13 cellular contexts compared by ENCODE assay signal in the genomic region with DNA sequence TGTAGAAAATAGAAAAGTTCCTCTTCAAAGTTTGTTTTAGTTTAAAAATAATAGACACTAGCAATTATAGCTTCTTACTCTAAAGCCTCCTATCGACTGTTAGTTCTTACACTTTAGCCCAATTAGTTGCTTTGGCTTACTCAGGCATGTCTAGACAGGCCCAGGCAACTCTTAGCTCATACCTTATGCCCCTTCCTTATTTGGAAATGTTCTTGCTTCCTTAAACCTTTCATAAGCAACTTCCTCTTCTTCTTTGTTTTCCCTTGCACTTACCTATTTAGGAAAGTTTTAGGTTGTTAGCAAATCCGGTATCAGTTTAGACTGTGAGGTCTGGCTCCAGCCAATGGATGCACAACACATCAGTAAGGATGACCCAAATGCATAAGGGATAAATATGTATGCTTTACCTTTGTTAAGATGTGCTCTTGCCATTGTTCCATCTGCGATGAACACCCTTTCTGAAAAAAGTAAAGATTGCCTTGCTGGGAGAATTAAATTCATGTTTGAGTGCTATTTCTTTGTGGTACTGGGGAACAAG.
DNase-seq lines count a peak whose midpoint lies in the region; ATAC-seq and TF ChIP-seq lines count a peak whose summit lies in the region.
"Had no signal": no experiment of that assay in that cellular context is flagged by ENCODE, and none has a peak within 500 bp of the region (broad histone marks: within the 10 kb centered on the region; RNA-seq: fewer than 3 reads in every experiment).

No MANE protein-coding gene starts in this region.

- H3K36me3 Mint-ChIP-seq in T-helper 2 cell treated with Interferon-gamma antibody and Interleukin-4, amounts not matched to agents 5 μg/mL and 100 μg/mL, for 36 hours (ENCODE audit: low read depth) = no peaks in the 10 kb centered on the region

- peak overlapping the region; percentile 63; the same call in 1 of the 2 replicates for H2BK20ac ChIP-seq in IMR-90 (ENCODE audit: low read depth, low read length)

- H2BK5ac ChIP-seq in IMR-90 (ENCODE audit: low read depth, low read length, poor library complexity, severe bottlenecking) = peak overlapping the region; percentile 19

- no peak for TF ChIP-seq RAD21 in IMR-90 (IDR thresholded peaks at IDR 0.05; ENCODE audit: low read length)

- H3K27me3 Mint-ChIP-seq in T-helper 2 cell treated with Interferon-gamma antibody and Interleukin-4, amounts not matched to agents 5 μg/mL and 100 μg/mL, for 36 hours (ENCODE audit: low read depth) = no peaks in the 10 kb centered on the region

- no peak overlapping the region for H4K91ac ChIP-seq in IMR-90 (ENCODE audit: insufficient read depth, low read depth, low read length)

- no peak overlapping the region for H3K56ac ChIP-seq in IMR-90 (ENCODE audit: extremely low read depth, insufficient read depth, low read length)

- TF ChIP-seq POLR2A in IMR-90 (IDR thresholded peaks at IDR 0.05; ENCODE audit: low read depth, low read length) = no peak

- no peak overlapping the region for H3K18ac ChIP-seq in IMR-90 (ENCODE audit: low read depth, low read length)

- dilution Hi-C loops in IMR-90 (cut with HindIII; ENCODE audit: low sequenced_read_pairs, unreplicated experiment) = no loop called here

- no peak overlapping the region for H3K4me2 ChIP-seq in IMR-90 (ENCODE audit: low read depth, low read length)

- H3K9me3 ChIP-seq in IMR-90 (ENCODE audit: control insufficient read depth, insufficient read depth, low read length) = peaks cover 2% of the 10 kb centered on the region; the same call in 1 of the 2 replicates
- H3K9me3 ChIP-seq: prostate gland had no signal

- H3K27ac ChIP-seq in 22Rv1 (peak overlapping the region; percentile 11; the same call in 1 of the 2 replicates), IMR-90 (ENCODE audit: insufficient read depth, low read length) (no peak overlapping the region), epithelial cell of prostate (peak overlapping the region; percentile 4)
- H3K27ac ChIP-seq: prostate gland had no signal

- 80% methylated on average over 1 of the region's 3 CpGs; no CpG with 5 or more reads in 1 of the 2 experiments for WGBS in IMR-90 (ENCODE audit: extremely low coverage in 2 of 2, insufficient read length in 1 of 2), 2 experiments

- no peaks in the 10 kb centered on the region for H3K9me1 ChIP-seq in IMR-90 (ENCODE audit: insufficient read depth, low read length)

- H4K20me1 ChIP-seq in IMR-90 (ENCODE audit: insufficient read depth, low read length) = no peaks in the 10 kb centered on the region

- no peaks in the 10 kb centered on the region for H3K27me3 ChIP-seq in IMR-90 (ENCODE audit: control insufficient read depth, insufficient read depth, low read length)

- H3K23ac ChIP-seq in IMR-90 (ENCODE audit: low read depth, low read length) = no peak overlapping the region

- H3K4ac ChIP-seq in IMR-90 (ENCODE audit: low read depth, low read length) = 0 out of 2 replicates have a peak overlapping the region, but pooled peaks have one; percentile 42

- peaks cover 33% of the 10 kb centered on the region for H3K9me3 Mint-ChIP-seq in T-helper 2 cell treated with Interferon-gamma antibody and Interleukin-4, amounts not matched to agents 5 μg/mL and 100 μg/mL, for 36 hours

- H3K27ac Mint-ChIP-seq in T-helper 2 cell treated with Interferon-gamma antibody and Interleukin-4, amounts not matched to agents 5 μg/mL and 100 μg/mL, for 36 hours = no peak overlapping the region

- no peak overlapping the region for H3K9ac ChIP-seq in IMR-90 (ENCODE audit: low read depth, low read length)

- peak overlapping the region; percentile 11 to 49; a peak in 1 of 4 replicates for H4K8ac ChIP-seq in IMR-90 (ENCODE audit: low read depth in 2 of 2, low read length in 2 of 2)

- H2AK9ac ChIP-seq in IMR-90 (replicated peaks; ENCODE audit: low read depth, low read length, poor library complexity) = no peak overlapping the region

- no peaks in the 10 kb centered on the region for H3K79me1 ChIP-seq in IMR-90 (ENCODE audit: low read depth in 1 of 2, low read length in 2 of 2)

- POLR2A ChIA-PET in IMR-90 (lab: Charles Lee; ENCODE audit: unreplicated experiment) = no interaction called here

- H2AFZ ChIP-seq in IMR-90 (replicated peaks; ENCODE audit: low read length, poor library complexity) = no peak overlapping the region

- H4K5ac ChIP-seq in IMR-90 (ENCODE audit: low read depth, low read length) = no peak overlapping the region

- DNase-seq in IMR-90 = peak; percentile 29
- peak; percentile 71 for DNase-seq in SKM-1 (lab: John Stamatoyannopoulos, UW; ENCODE audit: unreplicated experiment)
- DNase-seq in epithelial cell of prostate (ENCODE audit: low read depth, low spot score) = peak; percentile 31
- DNase-seq in COR-L47 (lab: John Stamatoyannopoulos, UW) = no peak
- DNase-seq in occipital lobe (lab: John Stamatoyannopoulos, UW) = no peak
- DNase-seq in T-helper 2 cell treated with Interferon-gamma antibody and Interleukin-4, amounts not matched to agents 5 μg/mL and 100 μg/mL, for 36 hours (ENCODE audit: low spot score) = no peak
- DNase-seq: activated CD4-positive, alpha-beta T cell treated with anti-CD3 and anti-CD28 coated beads for 48 hours; DMS79; NCI-H510A treated with DMSO at 0.1 percent for 48 hours; SW 1271 had no signal

- no peak overlapping the region for H2AK5ac ChIP-seq in IMR-90 (ENCODE audit: low read depth, low read length)

- H2BK120ac ChIP-seq in IMR-90 (ENCODE audit: low read depth, low read length) = no peak overlapping the region

- no peaks in the 10 kb centered on the region for H3K36me3 ChIP-seq in IMR-90 (ENCODE audit: control insufficient read depth, insufficient read depth, low read length)
- H3K36me3 ChIP-seq: prostate gland had no signal

- TF ChIP-seq CTCF in 22Rv1 (IDR thresholded peaks at IDR 0.05) = no peak
- no peak for TF ChIP-seq CTCF in IMR-90 (conservative IDR thresholded peaks at IDR 0.05; ENCODE audit: low read depth, low read length)

- H3K4me3 ChIP-seq in IMR-90 (ENCODE audit: insufficient read depth, low read depth, low read length) = no peak overlapping the region
- H3K4me3 ChIP-seq: prostate gland had no signal

- intact Hi-C loops in IMR-90 (cut with micrococcal nuclease) = no loop called here

- in situ Hi-C loops in IMR-90 (cut with MboI; ENCODE audit: low sequenced_read_pairs) = no loop called here

- no TSS peak for BruUV-seq in IMR-90 (replicated peaks; lab: Mats Ljungman, UMichigan)

- H3K4me1 Mint-ChIP-seq in T-helper 2 cell treated with Interferon-gamma antibody and Interleukin-4, amounts not matched to agents 5 μg/mL and 100 μg/mL, for 36 hours (ENCODE audit: low read depth) = no peaks in the 10 kb centered on the region

- H3K14ac ChIP-seq in IMR-90 (replicated peaks; ENCODE audit: low read depth, low read length) = no peak overlapping the region

- CTCF ChIA-PET in IMR-90 (lab: Yijun Ruan, JAX) = interaction anchor here (0.6 kb wide), 1 partner anchor 93 kb away, joined by 3 read pairs; no protein-coding TSS in a partner anchor

- no peak overlapping the region for H2BK15ac ChIP-seq in IMR-90 (ENCODE audit: low read depth, low read length)

- ATAC-seq in IMR-90 (ENCODE audit: low read depth) (no peak), GM18511 (IDR thresholded peaks at IDR 0.05; ENCODE audit: unreplicated experiment) (no peak)

- no peak overlapping the region for H3K4me3 Mint-ChIP-seq in T-helper 2 cell treated with Interferon-gamma antibody and Interleukin-4, amounts not matched to agents 5 μg/mL and 100 μg/mL, for 36 hours

- no peaks in the 10 kb centered on the region; the same call in 1 of the 2 replicates for H3K4me1 ChIP-seq in IMR-90 (ENCODE audit: control insufficient read depth, insufficient read depth, low read length)
- H3K4me1 ChIP-seq: prostate gland had no signal

TF ChIP-seq in IMR-90, 13 proteins besides CTCF, POLR2A, EP300 and RAD21:
- TF ChIP-seq RFX5 (IDR thresholded peaks at IDR 0.05; ENCODE audit: low read depth, low read length) = no peak

Comparison
In these comparisons a context has a peak if more than half of its experiments do, and no peak if none do; other contexts are left out.
1. DNase-seq: peak in IMR-90 (single experiment), SKM-1 (single experiment) and epithelial cell of prostate (single experiment); none in COR-L47 (single experiment), occipital lobe (single experiment) and T-helper 2 cell treated with Interferon-gamma antibody and Interleukin-4, amounts not matched to agents 5 μg/mL and 100 μg/mL, for 36 hours (single experiment).